In the genomic region with DNA sequence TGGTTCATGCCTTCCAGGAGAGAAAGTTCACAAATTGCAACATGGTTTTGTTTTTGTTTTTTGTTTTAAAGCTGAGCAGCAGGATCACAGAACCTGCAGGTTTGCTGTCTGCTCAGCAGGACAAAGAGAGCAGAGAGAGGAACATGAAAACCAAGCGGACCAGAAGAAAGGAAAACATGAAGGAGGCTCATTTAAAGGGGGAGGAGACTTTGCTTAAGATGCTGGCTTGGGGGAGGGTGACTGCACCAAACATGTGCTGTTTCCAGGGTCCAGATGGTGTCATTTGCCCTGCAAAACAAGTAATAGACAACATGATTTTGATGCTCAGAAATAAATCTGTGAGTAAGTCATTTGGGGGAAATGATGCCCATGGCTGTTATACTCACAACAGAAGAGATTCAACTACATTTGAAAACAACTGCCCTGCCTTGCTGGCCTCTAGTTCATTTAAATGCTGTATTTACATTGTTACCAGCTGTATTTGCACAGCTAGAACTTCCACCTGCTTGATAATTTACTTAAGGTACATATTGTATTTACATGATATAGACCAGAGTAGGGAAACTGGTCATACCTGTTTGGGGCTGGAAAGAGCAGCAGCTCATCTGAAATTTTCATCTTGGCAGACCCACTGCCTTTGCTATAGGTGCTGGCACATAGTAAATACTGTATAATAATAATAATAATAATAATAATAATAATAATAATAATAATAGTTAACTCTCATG, we compare ENCODE assay signal across 12 cellular contexts. TPM values are rescaled to one million over a fixed set of nuclear protein-coding genes. Genes with fewer than 3 reads are reported as not detected.
A peak's percentile ranks its signal among the peaks of the same experiment; 100 is the strongest.
DNase-seq lines count a peak whose midpoint lies in the region; ATAC-seq and TF ChIP-seq lines count a peak whose summit lies in the region.
"Had no signal": no experiment of that assay in that cellular context is flagged by ENCODE, and none has a peak within 500 bp of the region (broad histone marks: within the 10 kb centered on the region; RNA-seq: fewer than 3 reads in every experiment).

No MANE protein-coding gene starts in this region.

- no peaks in the 10 kb centered on the region for H3K36me3 ChIP-seq in mucosa of descending colon (ENCODE audit: low read depth)
- no peaks in the 10 kb centered on the region for H3K36me3 ChIP-seq in Peyer's patch
- H3K36me3 ChIP-seq: BE2C had no signal

- POLR2A ChIA-PET in RWPE1 (lab: Yijun Ruan, JAX; ENCODE audit: low non-redundant PET), result no interaction called here

- DNase-seq in DMS153 treated with DMSO at 0.1 percent for 48 hours (lab: John Stamatoyannopoulos, UW; ENCODE audit: unreplicated experiment) (peak; percentile 98), NCI-H1694 treated with DMSO at 0.1 percent for 48 hours (lab: John Stamatoyannopoulos, UW) (peak; percentile 56), NCI-H82 treated with DMSO at 0.1 percent for 48 hours (lab: John Stamatoyannopoulos, UW; ENCODE audit: unreplicated experiment) (peak; percentile 57), mucosa of descending colon (peak in 1 of 3 donors; percentile 83), Peyer's patch (no peak), RWPE1 (ENCODE audit: low spot score) (no peak), EL (no peak)
- DNase-seq in effector CD8-positive, alpha-beta T cell (lab: John Stamatoyannopoulos, UW), result no peak
- DNase-seq: BE2C; effector CD4-positive, alpha-beta T cell had no signal

- no peak overlapping the region for H3K27ac ChIP-seq in Peyer's patch
- no peak overlapping the region for H3K27ac ChIP-seq in RWPE1

- no peaks in the 10 kb centered on the region for H3K27me3 ChIP-seq in Peyer's patch
- H3K27me3 ChIP-seq: BE2C had no signal

- no peak overlapping the region for H3K4me3 ChIP-seq in mucosa of descending colon
- no peak overlapping the region for H3K4me3 ChIP-seq in Peyer's patch

- CTCF ChIA-PET in RWPE1 (lab: Yijun Ruan, JAX), result no interaction called here

- intact Hi-C loops in mucosa of descending colon (cut with DNase I, micrococcal nuclease), result no loop called here

- H3K4me1 ChIP-seq in mucosa of descending colon (ENCODE audit: low read depth), result peaks cover 17% of the 10 kb centered on the region
- no peaks in the 10 kb centered on the region for H3K4me1 ChIP-seq in Peyer's patch

- ATAC-seq in mucosa of descending colon, result peak; percentile 93
- ATAC-seq: HCT116, SK-N-SH treated with all-trans-retinoic acid at 6 μM for 48 hours had no signal

- H3K9me3 ChIP-seq in mucosa of descending colon (no peaks in the 10 kb centered on the region), Peyer's patch (no peaks in the 10 kb centered on the region)
- H3K9me3 ChIP-seq: BE2C had no signal

- no peak for TF ChIP-seq POLR2A in Peyer's patch (IDR thresholded peaks at IDR 0.05)

- no peak for TF ChIP-seq CTCF in mucosa of descending colon (IDR thresholded peaks at IDR 0.05)
- no peak for TF ChIP-seq CTCF in Peyer's patch (IDR thresholded peaks at IDR 0.05)
- TF ChIP-seq CTCF in RWPE1 (conservative IDR thresholded peaks at IDR 0.05; ENCODE audit: low read depth), result no peak

RNA-seq across cellular contexts. Expression of a gene that starts 32.2 kb away (rescaled TPM):
- 10 to 100 TPM; 33.8 to 53.6 (median 43.8) TPM for total RNA-seq in mucosa of descending colon
- 100 to 1,000 TPM in 1 of 4 donors, 10 to 100 TPM in 3; 21.5 to 130 (median 33.6) TPM for total RNA-seq in Peyer's patch

Comparison
In these comparisons a context has a peak if more than half of its experiments do, and no peak if none do; other contexts are left out.
1. DNase-seq: peak in DMS153 treated with DMSO at 0.1 percent for 48 hours (single experiment), NCI-H1694 treated with DMSO at 0.1 percent for 48 hours (single experiment) and NCI-H82 treated with DMSO at 0.1 percent for 48 hours (single experiment); none in Peyer's patch (0 of 3), RWPE1 (single experiment), effector CD8-positive, alpha-beta T cell (single experiment) and EL (single experiment).